1 cellular context compared by ENCODE assay signal in the genomic region with DNA sequence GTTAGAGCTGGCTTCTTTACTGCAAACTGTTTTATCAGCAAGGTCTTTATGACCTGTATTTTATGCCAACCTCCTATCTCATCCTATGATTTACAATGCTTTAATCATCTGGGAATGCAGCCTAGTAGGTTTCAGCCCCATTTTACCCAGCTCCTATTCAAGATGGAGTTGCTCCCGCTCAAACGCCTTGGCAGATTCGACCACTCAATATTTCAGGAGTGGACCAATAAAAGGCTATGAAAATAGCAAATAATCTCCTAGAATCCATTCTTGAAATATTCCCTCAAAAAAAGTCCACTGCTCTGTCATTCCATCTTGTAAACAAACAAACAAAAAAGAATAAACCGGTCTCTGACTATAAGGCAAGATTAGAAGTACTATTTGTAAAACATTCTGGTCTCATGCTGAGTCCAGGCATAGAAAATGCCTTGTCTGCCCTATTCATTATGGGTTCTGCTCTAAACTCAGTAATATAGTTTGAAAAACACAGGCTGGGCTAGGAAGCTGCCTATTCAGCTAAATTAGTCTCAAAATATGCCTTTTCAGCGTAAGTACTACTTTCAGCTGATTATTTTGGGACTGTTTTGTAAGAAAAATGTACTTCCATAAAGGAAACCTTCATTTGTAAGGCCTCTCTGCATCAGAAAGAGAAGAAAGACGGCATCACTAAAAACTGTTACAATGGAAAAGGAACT.
A peak's percentile ranks its signal among the peaks of the same experiment; 100 is the strongest.
TF ChIP-seq lines count a peak whose summit lies in the region.

No MANE protein-coding gene starts in this region.

TF ChIP-seq in K562, 482 proteins besides CTCF, POLR2A, EP300 and RAD21 (continued from another document and continues in another):
- TF ChIP-seq, protein P1, sequence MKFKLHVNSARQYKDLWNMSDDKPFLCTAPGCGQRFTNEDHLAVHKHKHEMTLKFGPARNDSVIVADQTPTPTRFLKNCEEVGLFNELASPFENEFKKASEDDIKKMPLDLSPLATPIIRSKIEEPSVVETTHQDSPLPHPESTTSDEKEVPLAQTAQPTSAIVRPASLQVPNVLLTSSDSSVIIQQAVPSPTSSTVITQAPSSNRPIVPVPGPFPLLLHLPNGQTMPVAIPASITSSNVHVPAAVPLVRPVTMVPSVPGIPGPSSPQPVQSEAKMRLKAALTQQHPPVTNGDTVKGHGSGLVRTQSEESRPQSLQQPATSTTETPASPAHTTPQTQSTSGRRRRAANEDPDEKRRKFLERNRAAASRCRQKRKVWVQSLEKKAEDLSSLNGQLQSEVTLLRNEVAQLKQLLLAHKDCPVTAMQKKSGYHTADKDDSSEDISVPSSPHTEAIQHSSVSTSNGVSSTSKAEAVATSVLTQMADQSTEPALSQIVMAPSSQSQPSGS (CRISPR knock-in tag; IDR thresholded peaks at IDR 0.05) = no peak
- TF ChIP-seq PRMT5 (CRISPR knock-in tag; IDR thresholded peaks at IDR 0.05) = no peak
- TF ChIP-seq PCBP1 (IDR thresholded peaks at IDR 0.05; ENCODE audit: low read depth, low read length, poor library complexity, severe bottlenecking) = no peak
- TF ChIP-seq FOSL1 (tag; conservative IDR thresholded peaks at IDR 0.05) = no peak
- TF ChIP-seq, protein P2, sequence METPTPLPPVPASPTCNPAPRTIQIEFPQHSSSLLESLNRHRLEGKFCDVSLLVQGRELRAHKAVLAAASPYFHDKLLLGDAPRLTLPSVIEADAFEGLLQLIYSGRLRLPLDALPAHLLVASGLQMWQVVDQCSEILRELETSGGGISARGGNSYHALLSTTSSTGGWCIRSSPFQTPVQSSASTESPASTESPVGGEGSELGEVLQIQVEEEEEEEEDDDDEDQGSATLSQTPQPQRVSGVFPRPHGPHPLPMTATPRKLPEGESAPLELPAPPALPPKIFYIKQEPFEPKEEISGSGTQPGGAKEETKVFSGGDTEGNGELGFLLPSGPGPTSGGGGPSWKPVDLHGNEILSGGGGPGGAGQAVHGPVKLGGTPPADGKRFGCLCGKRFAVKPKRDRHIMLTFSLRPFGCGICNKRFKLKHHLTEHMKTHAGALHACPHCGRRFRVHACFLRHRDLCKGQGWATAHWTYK (CRISPR knock-in tag; IDR thresholded peaks at IDR 0.05) = no peak
- TF ChIP-seq TEAD1 (CRISPR knock-in tag; IDR thresholded peaks at IDR 0.05) = 0 out of 4 replicates have a peak, but pooled peaks of 1 of the 2 experiments have one; percentile 34
- TF ChIP-seq GATAD2B (IDR thresholded peaks at IDR 0.05; ENCODE audit: borderline replicate concordance) = no peak
- TF ChIP-seq ZNF699 (CRISPR knock-in tag; IDR thresholded peaks at IDR 0.05; ENCODE audit: insufficient replicate concordance) = no peak
- no peak for TF ChIP-seq ELF4 (CRISPR knock-in tag; IDR thresholded peaks at IDR 0.05)
- peak; percentile 38; the same call in 1 of the 2 replicates for TF ChIP-seq BACH1 (tag; IDR thresholded peaks at IDR 0.05)
- TF ChIP-seq, protein P3, sequence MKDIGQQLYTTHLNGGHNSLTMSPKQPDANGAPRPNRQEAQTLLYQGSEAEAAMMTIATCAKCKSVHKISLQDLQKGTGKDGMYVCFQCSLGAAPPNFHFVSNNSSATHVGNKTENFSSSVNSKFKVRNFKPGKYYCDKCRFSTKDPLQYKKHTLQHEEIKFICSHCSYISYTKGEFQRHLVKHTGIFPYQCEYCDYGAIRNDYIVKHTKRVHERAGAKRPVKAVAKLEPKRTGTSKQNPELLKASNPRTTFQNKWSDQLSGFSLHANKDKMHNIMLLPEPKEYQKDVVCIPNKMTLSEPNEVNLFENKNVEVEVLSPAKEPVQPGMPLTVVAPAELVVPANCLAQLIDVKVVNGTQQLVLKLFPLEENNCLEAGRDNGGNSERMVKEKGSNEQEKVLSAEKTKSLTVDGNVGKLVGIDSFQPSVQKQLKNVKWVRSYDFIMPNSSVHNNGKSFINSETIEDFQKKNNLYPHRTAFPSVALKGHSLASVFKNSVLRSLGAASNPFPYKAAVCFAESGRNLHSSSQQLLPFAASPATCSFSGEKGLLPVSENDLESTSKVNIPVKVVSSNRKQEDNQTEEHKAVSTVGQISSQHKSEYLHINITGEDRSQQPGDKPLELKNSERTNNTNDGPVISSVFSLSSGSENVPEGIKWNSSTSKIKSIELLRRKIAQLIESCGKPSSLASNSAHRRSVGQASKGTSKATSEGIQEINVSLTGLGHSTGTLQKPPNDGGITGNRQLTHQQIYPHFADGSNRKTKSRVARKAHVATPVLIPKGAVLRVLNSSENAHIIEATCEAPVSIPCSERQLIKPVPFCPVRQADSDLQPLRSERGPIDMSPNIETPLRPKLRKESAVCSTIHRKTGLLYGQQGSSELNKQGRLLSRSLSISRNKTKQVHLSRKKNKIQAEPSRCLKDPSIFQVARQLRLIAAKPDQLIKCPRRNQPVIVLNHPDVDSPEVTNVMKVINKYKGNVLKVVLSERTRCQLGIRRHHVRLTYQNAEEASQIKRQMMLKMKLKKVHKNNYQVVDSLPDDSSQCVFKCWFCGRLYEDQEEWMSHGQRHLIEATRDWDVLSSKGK (CRISPR knock-in tag; IDR thresholded peaks at IDR 0.05) = no peak
- 0 out of 2 replicates have a peak, but pooled peaks have one; percentile 21 for TF ChIP-seq C11orf30 (IDR thresholded peaks at IDR 0.05; ENCODE audit: low read depth)
- no peak for TF ChIP-seq TRIM28 (IDR thresholded peaks at IDR 0.05)
- no peak for TF ChIP-seq ZNF280B (CRISPR knock-in tag; IDR thresholded peaks at IDR 0.05)
- no peak for TF ChIP-seq ZNF740 (CRISPR knock-in tag; IDR thresholded peaks at IDR 0.05)
- TF ChIP-seq ZNF740 (tag; IDR thresholded peaks at IDR 0.05) = peak in 1 of 2 experiments; percentile 83; a peak in 2 of 4 replicates
- no peak for TF ChIP-seq GABPB2 (CRISPR knock-in tag; conservative IDR thresholded peaks at IDR 0.05)
- TF ChIP-seq ARID1B (IDR thresholded peaks at IDR 0.05) = no peak
- no peak for TF ChIP-seq U2AF1 (optimal IDR thresholded peaks at IDR 0.05; ENCODE audit: low read depth, low read length)
- no peak for TF ChIP-seq ELF2 (CRISPR knock-in tag; IDR thresholded peaks at IDR 0.05)
- no peak for TF ChIP-seq ARID3B (CRISPR knock-in tag; IDR thresholded peaks at IDR 0.05; ENCODE audit: borderline replicate concordance)
- no peak for TF ChIP-seq ZC3H8 (IDR thresholded peaks at IDR 0.05)
- TF ChIP-seq PHF8 (IDR thresholded peaks at IDR 0.05; ENCODE audit: borderline replicate concordance, low read length) = no peak
- TF ChIP-seq KDM5B (IDR thresholded peaks at IDR 0.05; ENCODE audit: insufficient replicate concordance, low read depth, low read length) = no peak
- TF ChIP-seq L3MBTL2 (IDR thresholded peaks at IDR 0.05) = no peak
- TF ChIP-seq DACH1 (IDR thresholded peaks at IDR 0.05; ENCODE audit: partially characterized antibody) = no peak
- TF ChIP-seq ZMIZ1 (IDR thresholded peaks at IDR 0.05; ENCODE audit: low read depth in 2 of 2, low read length in 2 of 2) = no peak
- no peak for TF ChIP-seq KAT2B (IDR thresholded peaks at IDR 0.05; ENCODE audit: low read depth, low read length)
- TF ChIP-seq CHAMP1 (IDR thresholded peaks at IDR 0.05) = no peak
- TF ChIP-seq XRCC3 (IDR thresholded peaks at IDR 0.05) = no peak
- no peak for TF ChIP-seq PTRF (tag; IDR thresholded peaks at IDR 0.05)
- TF ChIP-seq NR4A1 (CRISPR knock-in tag; IDR thresholded peaks at IDR 0.05) = no peak
- TF ChIP-seq NR4A1 (tag; IDR thresholded peaks at IDR 0.05) = peak; percentile 77
- peak; percentile 66; the same call in 1 of the 2 replicates for TF ChIP-seq ZNF766 (CRISPR knock-in tag; conservative IDR thresholded peaks at IDR 0.05)
- TF ChIP-seq ZNF3 (CRISPR knock-in tag; IDR thresholded peaks at IDR 0.05) = no peak
- no peak for TF ChIP-seq PTBP1 (IDR thresholded peaks at IDR 0.05; ENCODE audit: low read depth, low read length)
- TF ChIP-seq SAFB (IDR thresholded peaks at IDR 0.05; ENCODE audit: borderline replicate concordance, low read depth, low read length) = no peak
- TF ChIP-seq ZNF282 (CRISPR knock-in tag; IDR thresholded peaks at IDR 0.05) = no peak
- no peak for TF ChIP-seq ZNF217 (CRISPR knock-in tag; IDR thresholded peaks at IDR 0.05)
- no peak for TF ChIP-seq RFX1 (IDR thresholded peaks at IDR 0.05)
- no peak for TF ChIP-seq HNRNPH1 (optimal IDR thresholded peaks at IDR 0.05; ENCODE audit: low read depth, low read length)
- no peak for TF ChIP-seq MXI1 (IDR thresholded peaks at IDR 0.05; ENCODE audit: low read depth, low read length)
- TF ChIP-seq MEF2A (IDR thresholded peaks at IDR 0.05; ENCODE audit: control insufficient read depth, low read depth, low read length) = no peak
- TF ChIP-seq ZNF561 (CRISPR knock-in tag; conservative IDR thresholded peaks at IDR 0.05) = no peak
- TF ChIP-seq, protein P4, sequence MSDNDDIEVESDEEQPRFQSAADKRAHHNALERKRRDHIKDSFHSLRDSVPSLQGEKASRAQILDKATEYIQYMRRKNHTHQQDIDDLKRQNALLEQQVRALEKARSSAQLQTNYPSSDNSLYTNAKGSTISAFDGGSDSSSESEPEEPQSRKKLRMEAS (CRISPR knock-in tag; IDR thresholded peaks at IDR 0.05) = no peak
- no peak for TF ChIP-seq KLF16 (IDR thresholded peaks at IDR 0.05)
- TF ChIP-seq FOXK1 (CRISPR knock-in tag; IDR thresholded peaks at IDR 0.05; ENCODE audit: borderline replicate concordance) = no peak
- no peak for TF ChIP-seq HMGN3 (IDR thresholded peaks at IDR 0.05; ENCODE audit: borderline replicate concordance, extremely low read depth, insufficient read length, low read depth, low read length)
- no peak for TF ChIP-seq JUNB (CRISPR knock-in tag; conservative IDR thresholded peaks at IDR 0.05)
- TF ChIP-seq ASH1L (IDR thresholded peaks at IDR 0.05; ENCODE audit: borderline replicate concordance, low read depth, partially characterized antibody) = no peak
- no peak for TF ChIP-seq FIP1L1 (IDR thresholded peaks at IDR 0.05; ENCODE audit: low read depth, low read length, poor library complexity, severe bottlenecking)
- no peak for TF ChIP-seq MAFG (tag; conservative IDR thresholded peaks at IDR 0.05)
- TF ChIP-seq SRF (CRISPR knock-in tag; IDR thresholded peaks at IDR 0.05) = no peak
